ENCODE assay signal across 8 cellular contexts in the genomic region with DNA sequence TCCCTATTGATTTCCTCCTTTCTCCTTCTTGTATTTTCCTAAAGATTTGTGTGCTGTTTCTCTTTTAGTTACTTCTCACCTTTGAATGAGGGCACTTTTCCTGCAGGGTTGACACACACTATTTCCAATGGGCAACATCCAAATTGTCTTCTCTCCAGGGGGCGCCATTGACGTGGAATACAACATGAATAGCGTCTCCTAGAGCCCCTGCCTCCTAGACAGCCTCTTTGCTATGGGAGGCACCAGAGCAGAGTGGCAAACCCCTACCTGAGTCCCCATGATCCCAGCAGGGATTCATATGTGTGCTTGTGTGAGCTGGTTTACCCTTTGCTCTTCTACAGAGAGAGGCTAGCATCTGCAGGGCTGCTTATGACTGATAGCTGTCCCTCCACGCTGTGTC.
A peak's percentile ranks its signal among the peaks of the same experiment; 100 is the strongest.
DNase-seq lines count a peak whose midpoint lies in the region; ATAC-seq and TF ChIP-seq lines count a peak whose summit lies in the region.

No MANE protein-coding gene starts in this region.

- BruUV-seq in mammary epithelial cell (replicated peaks; lab: Mats Ljungman, UMichigan) = no TSS peak

- WGBS in mammary epithelial cell (ENCODE audit: low coverage, missing lambda C conversion rate) = 0% methylated on average over 3 of the region's 4 CpGs

- H4K20me1 ChIP-seq in mammary epithelial cell (ENCODE audit: insufficient read depth, low read length) = no peaks in the 10 kb centered on the region

- H3K9ac ChIP-seq in mammary epithelial cell (ENCODE audit: insufficient read depth, low read length) = no peak overlapping the region

- H3K79me2 ChIP-seq in mammary epithelial cell (ENCODE audit: insufficient read depth, low read length) = no peaks in the 10 kb centered on the region

- no peak overlapping the region for H2AFZ ChIP-seq in mammary epithelial cell (ENCODE audit: low read depth, low read length)

- no peaks in the 10 kb centered on the region for H3K9me3 ChIP-seq in mammary epithelial cell (replicated peaks; ENCODE audit: insufficient read depth, low read length)

- dilution Hi-C loops in mammary epithelial cell (cut with HindIII; ENCODE audit: low sequenced_read_pairs) = no loop called here

- peak; percentile 32; the same call in 1 of the 2 replicates for TF ChIP-seq CTCF in WI38 (IDR thresholded peaks at IDR 0.05; ENCODE audit: low read depth, low read length)
- TF ChIP-seq CTCF in mammary epithelial cell (conservative IDR thresholded peaks at IDR 0.05 in 1 of 2, IDR thresholded peaks at IDR 0.05 in 1 of 2; ENCODE audit: extremely low read depth in 1 of 2, insufficient read depth in 1 of 2, low read depth in 1 of 2, low read length in 2 of 2) = peak; percentile 35 to 69
- peak; percentile 58 for TF ChIP-seq CTCF in kidney epithelial cell (IDR thresholded peaks at IDR 0.05; ENCODE audit: insufficient read depth, low read length, poor library complexity, severe bottlenecking)

- no peak overlapping the region for H3K4me2 ChIP-seq in mammary epithelial cell (ENCODE audit: insufficient read depth, low read depth, low read length)

- H3K4me1 ChIP-seq in mammary epithelial cell (ENCODE audit: insufficient read depth, low read length) = no peaks in the 10 kb centered on the region

- CTCF ChIA-PET in mammary epithelial cell (lab: Charles Lee; ENCODE audit: low non-redundant PET) = interaction anchor here (0.5 kb wide), 1 partner anchor 708 kb away, joined by 4 read pairs; no protein-coding TSS in a partner anchor

- H3K4me3 ChIP-seq in WI38 (ENCODE audit: low read depth, low read length) (no peak overlapping the region), mammary epithelial cell (replicated peaks in 1 of 3; ENCODE audit: insufficient read depth in 1 of 3, low read depth in 2 of 3, low read length in 3 of 3) (no peak overlapping the region), kidney epithelial cell (ENCODE audit: low read depth, low read length) (no peak overlapping the region)

- intact Hi-C loops in mammary epithelial cell (cut with micrococcal nuclease) = loop anchor here (1.0 to 5.0 kb wide), 4 partner anchors 71 to 406 kb away; a partner anchor contains a TSS

- H3K27ac ChIP-seq in mammary epithelial cell (ENCODE audit: insufficient read depth, low read depth, low read length) = no peak overlapping the region

- DNase-seq in EH (ENCODE audit: low read depth) (peak; percentile 55), NAMALWA (ENCODE audit: low spot score) (peak; percentile 66), mammary epithelial cell (peak; percentile 33), kidney epithelial cell (ENCODE audit: low read depth) (no peak)
- peak; percentile 41 to 48 for DNase-seq in stimulated activated CD4-positive, alpha-beta T cell treated with anti-CD3 and anti-CD28 coated beads, Interleukin-4, amount 100 ng/mL, for 4 hours

- no peaks in the 10 kb centered on the region for H3K36me3 ChIP-seq in mammary epithelial cell (ENCODE audit: insufficient read depth, low read length)
- H3K36me3 ChIP-seq in kidney epithelial cell (ENCODE audit: control insufficient read depth, insufficient read depth, low read length) = no peaks in the 10 kb centered on the region

- ATAC-seq in HG03442 (IDR thresholded peaks at IDR 0.05; ENCODE audit: unreplicated experiment) (no peak), GM21526 (IDR thresholded peaks at IDR 0.05; ENCODE audit: low FRiP score, unreplicated experiment) (no peak)

- in situ Hi-C loops in mammary epithelial cell (cut with MboI; ENCODE audit: low sequenced_read_pairs in 2 of 2) = loop anchor here in 1 of 2 donors (25.0 kb wide), 1 partner anchor 716 kb away; no protein-coding TSS in a partner anchor

- H3K27me3 ChIP-seq in mammary epithelial cell (ENCODE audit: insufficient read depth, low read length) (peaks cover 2% of the 10 kb centered on the region), kidney epithelial cell (ENCODE audit: control insufficient read depth, insufficient read depth, low read length) (no peaks in the 10 kb centered on the region)
